Comparison of ENCODE assay signal across 17 cellular contexts in genomic region chr6:44251576-44252524, GRCh38. TPM values are rescaled to one million over a fixed set of nuclear protein-coding genes. Genes with fewer than 3 reads are reported as not detected.
DNase-seq lines count a peak whose midpoint lies in the region; ATAC-seq and TF ChIP-seq lines count a peak whose summit lies in the region.
"Had no signal": no experiment of that assay in that cellular context is flagged by ENCODE, and none has a peak within 500 bp of the region (broad histone marks: within the 10 kb centered on the region; RNA-seq: fewer than 3 reads in every experiment).

No MANE protein-coding gene starts in this region.

- WGBS in endodermal cell (ENCODE audit: insufficient coverage in 1 of 2, insufficient read length in 1 of 2), 2 experiments: 96% methylated on average over 14 of the region's 14 CpGs
- WGBS in hepatocyte (ENCODE audit: low lambda C conversion rate, missing lambda C conversion rate): 93% methylated on average over 14 of the region's 14 CpGs

- H2AFZ ChIP-seq in hepatocyte: no peak overlapping the region

- H3K4me3 Mint-ChIP-seq in activated naive CD4-positive, alpha-beta T cell treated with anti-CD3 and anti-CD28 coated beads, Interleukin-2, amount 10 ng/mL, durations not matched to agents 7 days and 5 days: no peak overlapping the region
- no peak overlapping the region for H3K4me3 Mint-ChIP-seq in endodermal cell
- peak overlapping the region in 1 of 2 donors; percentile 77 for H3K4me3 Mint-ChIP-seq in stimulated activated naive B cell treated with anti-CD40 and anti-IgM and Interleukin-4, amounts not matched to agents 10 μg/mL and 1 μg/mL and 100 μg/mL, for 72 hours

- peaks cover 80% of the 10 kb centered on the region for H4K20me1 ChIP-seq in hepatocyte (ENCODE audit: insufficient read depth, poor library complexity, severe bottlenecking)

- peaks cover 76% of the 10 kb centered on the region for H3K4me1 Mint-ChIP-seq in activated naive CD4-positive, alpha-beta T cell treated with anti-CD3 and anti-CD28 coated beads, Interleukin-2, amount 10 ng/mL, durations not matched to agents 7 days and 5 days
- H3K4me1 Mint-ChIP-seq in endodermal cell: peaks cover 38% of the 10 kb centered on the region
- peaks cover 72 to 97% of the 10 kb centered on the region in 2 donors for H3K4me1 Mint-ChIP-seq in stimulated activated naive B cell treated with anti-CD40 and anti-IgM and Interleukin-4, amounts not matched to agents 10 μg/mL and 1 μg/mL and 100 μg/mL, for 72 hours

- H3K36me3 Mint-ChIP-seq in activated naive CD4-positive, alpha-beta T cell treated with anti-CD3 and anti-CD28 coated beads, Interleukin-2, amount 50 U/mL, for 72 hours: peaks cover 69 to 90% of the 10 kb centered on the region in 2 donors
- peaks cover 84% of the 10 kb centered on the region for H3K36me3 Mint-ChIP-seq in activated naive CD4-positive, alpha-beta T cell treated with anti-CD3 and anti-CD28 coated beads, Interleukin-2, amount 10 ng/mL, durations not matched to agents 7 days and 5 days
- peaks cover 83% of the 10 kb centered on the region for H3K36me3 Mint-ChIP-seq in endodermal cell (ENCODE audit: low read depth)
- H3K36me3 Mint-ChIP-seq in stimulated activated naive B cell treated with anti-CD40 and anti-IgM and Interleukin-4, amounts not matched to agents 10 μg/mL and 1 μg/mL and 100 μg/mL, for 72 hours: peaks cover 83 to 100% of the 10 kb centered on the region in 2 donors

- no peaks in the 10 kb centered on the region for H3K27me3 ChIP-seq in endodermal cell (ENCODE audit: control insufficient read depth, insufficient read depth, low read length, poor library complexity, severe bottlenecking)
- no peaks in the 10 kb centered on the region for H3K27me3 ChIP-seq in hepatocyte
- H3K27me3 ChIP-seq: BE2C had no signal

- H3K9me2 ChIP-seq in hepatocyte (replicated peaks; ENCODE audit: insufficient read depth): no peaks in the 10 kb centered on the region

- H3K4me3 ChIP-seq in endodermal cell (ENCODE audit: low read length) (no peak overlapping the region), hepatocyte (no peak overlapping the region)

- DNase-seq in activated naive CD4-positive, alpha-beta T cell treated with anti-CD3 and anti-CD28 coated beads, Interleukin-2, amount 50 U/mL, for 72 hours (ENCODE audit: low spot score in 2 of 2): no peak
- no peak for DNase-seq in activated naive CD4-positive, alpha-beta T cell treated with anti-CD3 and anti-CD28 coated beads, Interleukin-2, amount 10 ng/mL, durations not matched to agents 7 days and 5 days
- DNase-seq in endodermal cell (no peak), hepatocyte (ENCODE audit: low spot score) (no peak), NCI-H1048 (lab: John Stamatoyannopoulos, UW) (no peak)
- DNase-seq in stimulated activated naive B cell treated with anti-CD40 and anti-IgM and Interleukin-4, amounts not matched to agents 10 μg/mL and 1 μg/mL and 100 μg/mL, for 72 hours: no peak
- DNase-seq in stimulated activated CD4-positive, alpha-beta T cell treated with anti-CD3 and anti-CD28 coated beads, Interleukin-2, amount 100 ng/mL, for 48 hours: no peak
- DNase-seq: BE2C; effector CD8-positive, alpha-beta T cell; islet precursor cell; NCI-H2107; NK-92 treated with Interleukin-12 subunit alpha and Interleukin-12 subunit beta, amount 100 ng/mL, for 24 hours; right cardiac atrium; substantia nigra had no signal

- H3K27ac ChIP-seq in endodermal cell (ENCODE audit: low read depth, low read length): no peak overlapping the region
- H3K27ac ChIP-seq in hepatocyte: no peak overlapping the region

- TF ChIP-seq CTCF in endodermal cell (conservative IDR thresholded peaks at IDR 0.05): no peak
- TF ChIP-seq CTCF in hepatocyte (IDR thresholded peaks at IDR 0.05; ENCODE audit: poor library complexity): no peak

- ATAC-seq in activated naive CD4-positive, alpha-beta T cell treated with anti-CD3 and anti-CD28 coated beads, Interleukin-2, amount 50 U/mL, for 72 hours: no peak
- ATAC-seq in stimulated activated naive B cell treated with anti-CD40 and anti-IgM and Interleukin-4, amounts not matched to agents 10 μg/mL and 1 μg/mL and 100 μg/mL, for 72 hours (replicated peaks): no peak
- ATAC-seq: right cardiac atrium had no signal

- peak overlapping the region; percentile 99 to 100 for H3K27ac Mint-ChIP-seq in activated naive CD4-positive, alpha-beta T cell treated with anti-CD3 and anti-CD28 coated beads, Interleukin-2, amount 50 U/mL, for 72 hours
- H3K27ac Mint-ChIP-seq in activated naive CD4-positive, alpha-beta T cell treated with anti-CD3 and anti-CD28 coated beads, Interleukin-2, amount 10 ng/mL, durations not matched to agents 7 days and 5 days: no peak overlapping the region
- peak overlapping the region; percentile 50 for H3K27ac Mint-ChIP-seq in endodermal cell
- peak overlapping the region; percentile 85 for H3K27ac Mint-ChIP-seq in stimulated activated naive B cell treated with anti-CD40 and anti-IgM and Interleukin-4, amounts not matched to agents 10 μg/mL and 1 μg/mL and 100 μg/mL, for 72 hours

- H3K36me3 ChIP-seq in endodermal cell (ENCODE audit: control insufficient read depth, insufficient read depth, low read length) (peaks cover 77% of the 10 kb centered on the region), hepatocyte (replicated peaks; ENCODE audit: insufficient read depth, low read depth) (no peaks in the 10 kb centered on the region)

- H3K9me3 ChIP-seq in endodermal cell (ENCODE audit: control insufficient read depth, low read length): no peaks in the 10 kb centered on the region
- no peaks in the 10 kb centered on the region for H3K9me3 ChIP-seq in hepatocyte (ENCODE audit: low read depth)
- H3K9me3 ChIP-seq: BE2C had no signal

- no peak overlapping the region for H3K9ac ChIP-seq in endodermal cell (ENCODE audit: extremely low read depth, low read length, poor library complexity, severe bottlenecking)

- no peaks in the 10 kb centered on the region for H3K9me3 Mint-ChIP-seq in activated naive CD4-positive, alpha-beta T cell treated with anti-CD3 and anti-CD28 coated beads, Interleukin-2, amount 50 U/mL, for 72 hours
- H3K9me3 Mint-ChIP-seq in activated naive CD4-positive, alpha-beta T cell treated with anti-CD3 and anti-CD28 coated beads, Interleukin-2, amount 10 ng/mL, durations not matched to agents 7 days and 5 days: no peaks in the 10 kb centered on the region
- H3K9me3 Mint-ChIP-seq in endodermal cell: peaks cover 2% of the 10 kb centered on the region
- H3K9me3 Mint-ChIP-seq in stimulated activated naive B cell treated with anti-CD40 and anti-IgM and Interleukin-4, amounts not matched to agents 10 μg/mL and 1 μg/mL and 100 μg/mL, for 72 hours: no peaks in the 10 kb centered on the region

- H3K4me1 ChIP-seq in endodermal cell (ENCODE audit: control insufficient read depth, insufficient read depth, low read length) (peaks cover 3% of the 10 kb centered on the region), hepatocyte (ENCODE audit: insufficient read depth) (peaks cover 21% of the 10 kb centered on the region)

- H3K4me2 ChIP-seq in hepatocyte: no peak overlapping the region

- no peaks in the 10 kb centered on the region for H3K27me3 Mint-ChIP-seq in activated naive CD4-positive, alpha-beta T cell treated with anti-CD3 and anti-CD28 coated beads, Interleukin-2, amount 10 ng/mL, durations not matched to agents 7 days and 5 days
- H3K27me3 Mint-ChIP-seq in endodermal cell (ENCODE audit: insufficient read depth): no peaks in the 10 kb centered on the region
- H3K27me3 Mint-ChIP-seq in stimulated activated naive B cell treated with anti-CD40 and anti-IgM and Interleukin-4, amounts not matched to agents 10 μg/mL and 1 μg/mL and 100 μg/mL, for 72 hours: peaks cover 0 to 3% of the 10 kb centered on the region in 2 donors

- CTCF ChIA-PET in activated naive CD4-positive, alpha-beta T cell treated with anti-CD3 and anti-CD28 coated beads, Interleukin-2, amount 10 ng/mL, durations not matched to agents 7 days and 5 days (lab: Charles Lee): interaction anchor here (1.6 to 2.0 kb wide), 3 partner anchors 10 to 79 kb away, joined by 4 to 8 read pairs (median 4); no protein-coding TSS in a partner anchor

- H3K79me2 ChIP-seq in hepatocyte: peaks cover 81% of the 10 kb centered on the region

TF ChIP-seq in PFSK-1, 5 proteins besides CTCF, POLR2A, EP300 and RAD21 (continues in another document):
- peak; percentile 60 for TF ChIP-seq POLR2AphosphoS5 (IDR thresholded peaks at IDR 0.05; ENCODE audit: low read depth, low read length)

RNA-seq across cellular contexts. Expression of gene HSP90AB1, which starts 4.9 kb away (rescaled TPM):
- total RNA-seq in activated naive CD4-positive, alpha-beta T cell treated with anti-CD3 and anti-CD28 coated beads, Interleukin-2, amount 50 U/mL, for 72 hours: 1,000 to 10,000 TPM; 1,343 to 1,701 TPM
- polyA plus RNA-seq in PFSK-1 (2012; ENCODE audit: insufficient read length, low read depth): 773 TPM
- 1,000 to 10,000 TPM; 1,356 to 1,422 TPM for total RNA-seq in endodermal cell
- polyA plus RNA-seq in endodermal cell (2013, experiment 1 of 2): 1,137 TPM
- polyA plus RNA-seq in endodermal cell (2013, experiment 2 of 2): 1,046 TPM
- total RNA-seq in hepatocyte: 884 and 891 TPM in 2 replicates
- 422 and 440 TPM in 2 replicates for polyA plus RNA-seq in hepatocyte

RNA-seq across cellular contexts. Expression of gene SLC35B2, which starts 5.5 kb away (rescaled TPM):
- total RNA-seq in activated naive CD4-positive, alpha-beta T cell treated with anti-CD3 and anti-CD28 coated beads, Interleukin-2, amount 50 U/mL, for 72 hours: 10 to 100 TPM; 18.3 to 23.8 TPM
- polyA plus RNA-seq in PFSK-1 (2012; ENCODE audit: insufficient read length, low read depth): 59.6 TPM
- total RNA-seq in endodermal cell (10 to 100 TPM; 52.5 to 54.3 TPM), hepatocyte (73.0 and 74.1 TPM in 2 replicates)
- 42.1 TPM for polyA plus RNA-seq in endodermal cell (2013, experiment 1 of 2)
- polyA plus RNA-seq in endodermal cell (2013, experiment 2 of 2): 39.6 TPM
- polyA plus RNA-seq in hepatocyte: 92.9 and 104 TPM in 2 replicates

RNA-seq across cellular contexts. Expression of gene NFKBIE, which starts 13.5 kb away (rescaled TPM):
- total RNA-seq in activated naive CD4-positive, alpha-beta T cell treated with anti-CD3 and anti-CD28 coated beads, Interleukin-2, amount 50 U/mL, for 72 hours: 10 to 100 TPM; 17.7 to 19.9 TPM
- polyA plus RNA-seq in PFSK-1 (2012; ENCODE audit: insufficient read length, low read depth): 35.7 TPM
- total RNA-seq in endodermal cell: 10 to 100 TPM in 1 of 2 donors, 1 to 10 TPM in 1; 8.3 to 11.0 TPM
- 8.9 TPM for polyA plus RNA-seq in endodermal cell (2013, experiment 1 of 2)
- polyA plus RNA-seq in endodermal cell (2013, experiment 2 of 2): 5.6 TPM
- 13.2 and 16.7 TPM in 2 replicates for total RNA-seq in hepatocyte
- 9.6 and 14.0 TPM in 2 replicates for polyA plus RNA-seq in hepatocyte

RNA-seq across cellular contexts. Expression of gene TMEM151B, which starts 18.4 kb away (rescaled TPM):
- total RNA-seq in activated naive CD4-positive, alpha-beta T cell treated with anti-CD3 and anti-CD28 coated beads, Interleukin-2, amount 50 U/mL, for 72 hours: under 1 TPM in 1 of 2 donors, not detected in 1; 0.20 TPM
- 0.38 TPM for polyA plus RNA-seq in PFSK-1 (2012; ENCODE audit: insufficient read length, low read depth)
- total RNA-seq in endodermal cell (under 1 TPM; 0.22 to 0.51 TPM), hepatocyte (0.30 and 0.44 TPM in 2 replicates)
- 7.3 TPM for polyA plus RNA-seq in endodermal cell (2013, experiment 1 of 2)
- 6.5 TPM for polyA plus RNA-seq in endodermal cell (2013, experiment 2 of 2)
- polyA plus RNA-seq in hepatocyte: 0.30 and 1.0 TPM in 2 replicates
- total RNA-seq: aorta, LHCN-M2 had no signal
- polyA plus RNA-seq: aorta had no signal

RNA-seq across cellular contexts. Expression of gene SLC29A1, which starts 28.5 kb away (rescaled TPM):
- total RNA-seq in activated naive CD4-positive, alpha-beta T cell treated with anti-CD3 and anti-CD28 coated beads, Interleukin-2, amount 50 U/mL, for 72 hours: 10 to 100 TPM; 37.1 to 56.5 TPM
- 88.8 TPM for polyA plus RNA-seq in PFSK-1 (2012; ENCODE audit: insufficient read length, low read depth)
- total RNA-seq in endodermal cell: 100 to 1,000 TPM; 129 to 155 TPM
- 65.0 TPM for polyA plus RNA-seq in endodermal cell (2013, experiment 1 of 2)
- polyA plus RNA-seq in endodermal cell (2013, experiment 2 of 2): 58.4 TPM
- total RNA-seq in hepatocyte: 23.3 and 32.4 TPM in 2 replicates
- polyA plus RNA-seq in hepatocyte: 28.5 and 30.8 TPM in 2 replicates
